In the genomic region with DNA sequence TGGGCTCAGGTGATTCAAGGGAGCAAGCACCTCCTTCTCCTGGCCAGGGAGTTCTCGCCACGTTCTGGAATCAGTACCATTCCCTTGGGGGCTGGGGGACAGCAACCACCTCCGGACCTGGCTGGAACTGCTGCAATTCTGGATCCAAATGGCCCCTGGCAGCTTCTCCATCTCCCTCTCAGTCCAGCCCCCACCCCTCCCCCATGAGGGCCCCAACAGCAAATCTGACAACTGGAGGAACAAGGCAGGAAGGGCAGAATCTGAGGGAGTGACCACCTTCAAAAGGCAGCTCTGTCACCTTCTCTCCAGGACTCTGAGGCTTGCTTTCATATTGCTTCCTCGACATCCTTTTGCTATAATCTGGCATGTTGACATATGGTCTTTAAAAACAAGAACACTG, we compare ENCODE assay signal across 2 cellular contexts. TPM values are rescaled to one million over a fixed set of nuclear protein-coding genes. Genes with fewer than 3 reads are reported as not detected.
"Had no signal": no experiment of that assay in that cellular context is flagged by ENCODE, and none has a peak within 500 bp of the region (broad histone marks: within the 10 kb centered on the region; RNA-seq: fewer than 3 reads in every experiment).

No MANE protein-coding gene starts in this region.

RNA-seq across cellular contexts. Expression of a gene that starts 25.9 kb away (rescaled TPM):
- total RNA-seq: activated T-helper 17 cell treated with anti-CD3 and anti-CD28 coated beads, Interleukin-2, amount 50 U/mL, for 72 hours; ascending aorta had no signal
